1 cellular context compared by ENCODE assay signal in the genomic region with DNA sequence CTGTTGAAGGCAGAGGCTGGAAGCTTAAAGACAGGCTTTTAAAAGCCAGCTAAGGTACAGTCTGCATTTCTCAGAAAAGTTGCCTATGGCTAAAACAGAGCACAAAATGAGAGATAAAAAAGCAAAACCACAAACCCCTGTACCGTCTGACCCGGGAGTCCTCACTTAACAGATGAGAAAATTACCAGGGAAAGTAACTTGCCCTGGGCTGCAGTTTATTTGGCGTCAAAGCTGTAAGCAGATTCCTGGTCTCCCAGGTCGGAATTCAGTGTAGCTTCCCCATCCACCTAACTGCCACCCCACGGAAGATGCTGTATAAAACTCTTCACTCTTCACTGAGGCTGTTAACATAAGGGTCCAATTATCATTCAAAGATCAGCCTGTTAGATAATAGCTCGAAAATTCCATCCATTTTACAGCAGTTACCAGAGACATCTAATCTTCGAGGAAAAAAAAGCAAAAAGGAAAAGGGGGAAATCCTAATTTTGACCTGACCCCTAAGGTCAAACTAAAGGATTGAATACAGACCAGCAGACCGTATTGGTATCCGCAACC.
TF ChIP-seq lines count a peak whose summit lies in the region.

No MANE protein-coding gene starts in this region.

TF ChIP-seq in HCT116, 20 proteins besides CTCF, POLR2A, EP300 and RAD21 (continued from another document):
- TF ChIP-seq ZBTB33 (IDR thresholded peaks at IDR 0.05; ENCODE audit: extremely low read depth, insufficient replicate concordance, low read length), result no peak
- no peak for TF ChIP-seq TCF7L2 (IDR thresholded peaks at IDR 0.05; ENCODE audit: borderline replicate concordance, extremely low read depth, insufficient read depth, insufficient read length)
- no peak for TF ChIP-seq ATF3 (IDR thresholded peaks at IDR 0.05)
- TF ChIP-seq POLR2AphosphoS5 (IDR thresholded peaks at IDR 0.05; ENCODE audit: low read depth, low read length), result no peak
- no peak for TF ChIP-seq REST (IDR thresholded peaks at IDR 0.05; ENCODE audit: low read depth)
